9 cellular contexts compared by ENCODE assay signal in the genomic region with DNA sequence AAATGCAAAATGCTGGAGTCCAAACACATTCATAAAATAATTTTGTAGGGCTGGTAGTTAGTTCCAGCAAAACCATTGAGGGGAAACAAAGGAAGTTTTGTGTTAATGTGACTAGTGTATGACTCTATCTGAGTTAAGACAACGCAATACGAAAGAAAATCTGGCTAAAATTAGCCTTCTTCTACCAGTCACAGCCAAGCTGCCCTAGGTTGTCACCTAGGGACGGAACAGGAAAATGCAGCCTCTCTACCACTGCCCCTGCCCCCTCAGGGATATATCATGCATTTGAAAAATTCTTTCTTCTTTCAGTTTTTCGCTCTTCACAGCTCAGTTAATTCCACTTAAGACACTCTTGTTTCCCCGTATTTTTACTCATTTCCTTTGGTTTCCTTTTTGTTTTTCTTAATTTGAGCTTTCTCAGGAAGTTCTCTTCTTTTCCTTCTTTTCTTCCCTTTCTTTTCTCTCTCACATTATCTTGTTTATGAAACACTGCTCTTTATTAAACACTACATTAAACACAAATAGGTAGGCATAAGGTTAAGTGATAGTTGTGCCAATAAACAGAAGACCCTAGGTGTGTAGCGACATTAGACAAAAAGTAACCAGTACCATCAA. TPM values are rescaled to one million over a fixed set of nuclear protein-coding genes. Genes with fewer than 3 reads are reported as not detected.
DNase-seq lines count a peak whose midpoint lies in the region; TF ChIP-seq lines count a peak whose summit lies in the region.
"Had no signal": no experiment of that assay in that cellular context is flagged by ENCODE, and none has a peak within 500 bp of the region (broad histone marks: within the 10 kb centered on the region; RNA-seq: fewer than 3 reads in every experiment).

No MANE protein-coding gene starts in this region.

- no peaks in the 10 kb centered on the region for H3K36me3 ChIP-seq in mesendoderm (ENCODE audit: control insufficient read depth, insufficient read depth, low read length)

- H3K4me1 Mint-ChIP-seq in brain: peaks cover 31% of the 10 kb centered on the region
- H3K4me1 Mint-ChIP-seq in activated CD4-positive, alpha-beta T cell treated with anti-CD3 and anti-CD28 coated beads, Interleukin-2, amount 10 ng/mL, durations not matched to agents 24 days and 14 days: no peaks in the 10 kb centered on the region
- H3K4me1 Mint-ChIP-seq: CD4-positive, CD25-positive, alpha-beta regulatory T cell had no signal

- no peaks in the 10 kb centered on the region for H3K27me3 ChIP-seq in mesendoderm (ENCODE audit: insufficient read depth, low read length, poor library complexity)

- H3K27ac Mint-ChIP-seq in brain: peak overlapping the region in 4 of 5 experiments; percentile 45 to 84 (median 49)
- no peak overlapping the region for H3K27ac Mint-ChIP-seq in activated CD4-positive, alpha-beta T cell treated with anti-CD3 and anti-CD28 coated beads, Interleukin-2, amount 10 ng/mL, durations not matched to agents 24 days and 14 days

- H3K4ac ChIP-seq in mesendoderm (ENCODE audit: low read depth, low read length): no peak overlapping the region

- H2BK5ac ChIP-seq in mesendoderm (ENCODE audit: low read length): no peak overlapping the region

- no peak overlapping the region for H3K27ac ChIP-seq in mesendoderm (ENCODE audit: low read depth, low read length)

- H3K36me3 Mint-ChIP-seq in brain: peaks cover 24% of the 10 kb centered on the region
- H3K36me3 Mint-ChIP-seq in activated CD4-positive, alpha-beta T cell treated with anti-CD3 and anti-CD28 coated beads, Interleukin-2, amount 10 ng/mL, durations not matched to agents 24 days and 14 days (ENCODE audit: low read depth): no peaks in the 10 kb centered on the region
- H3K36me3 Mint-ChIP-seq: CD4-positive, CD25-positive, alpha-beta regulatory T cell had no signal

- no peaks in the 10 kb centered on the region for H3K27me3 Mint-ChIP-seq in brain
- H3K27me3 Mint-ChIP-seq in activated CD4-positive, alpha-beta T cell treated with anti-CD3 and anti-CD28 coated beads, Interleukin-2, amount 10 ng/mL, durations not matched to agents 24 days and 14 days: peaks cover 17% of the 10 kb centered on the region

- H4K8ac ChIP-seq in mesendoderm (ENCODE audit: low read depth, low read length): no peak overlapping the region

- H2AK5ac ChIP-seq in mesendoderm (ENCODE audit: low read length): no peak overlapping the region

- intact Hi-C loops in activated CD4-positive, alpha-beta T cell treated with anti-CD3 and anti-CD28 coated beads, Interleukin-2, amount 10 ng/mL, durations not matched to agents 24 days and 14 days (cut with micrococcal nuclease): loop anchor here (10.0 kb wide), 1 partner anchor 655 kb away; no protein-coding TSS in a partner anchor

- no peak overlapping the region for H3K4me3 Mint-ChIP-seq in brain
- no peak overlapping the region for H3K4me3 Mint-ChIP-seq in activated CD4-positive, alpha-beta T cell treated with anti-CD3 and anti-CD28 coated beads, Interleukin-2, amount 10 ng/mL, durations not matched to agents 24 days and 14 days
- H3K4me3 Mint-ChIP-seq: CD4-positive, CD25-positive, alpha-beta regulatory T cell had no signal

- H3K4me3 ChIP-seq in mesendoderm (ENCODE audit: low read length): no peak overlapping the region

- no peak overlapping the region for H3K56ac ChIP-seq in mesendoderm (ENCODE audit: low read length)

- WGBS in mesendoderm (ENCODE audit: extremely low coverage, insufficient coverage, low lambda C conversion rate): no CpG with 5 or more reads among the region's 6 CpGs

- H3K4me2 ChIP-seq in mesendoderm (ENCODE audit: low read length): no peak overlapping the region

- H3K79me2 ChIP-seq in mesendoderm (ENCODE audit: control insufficient read depth, insufficient read depth, low read length): no peaks in the 10 kb centered on the region

- H2BK120ac ChIP-seq in mesendoderm (ENCODE audit: low read depth, low read length): no peak overlapping the region

- no peak overlapping the region for H3K23ac ChIP-seq in mesendoderm (ENCODE audit: low read length)

- no peaks in the 10 kb centered on the region for H3K79me1 ChIP-seq in mesendoderm (ENCODE audit: low read length)

- no peak overlapping the region for H3K18ac ChIP-seq in mesendoderm (ENCODE audit: low read length)

- H4K5ac ChIP-seq in mesendoderm (ENCODE audit: low read length): no peak overlapping the region

- DNase-seq in NCI-H2196 (lab: John Stamatoyannopoulos, UW; ENCODE audit: unreplicated experiment) (peak; percentile 33), NCI-H2196 treated with DMSO at 0.1 percent for 48 hours (lab: John Stamatoyannopoulos, UW; ENCODE audit: unreplicated experiment) (no peak), KG1 (lab: John Stamatoyannopoulos, UW) (peak; percentile 3), mesendoderm (peak; percentile 49), activated T-cell treated with anti-CD3 and anti-CD28 coated beads for 4 hours (no peak)
- no peak for DNase-seq in activated CD4-positive, alpha-beta T cell treated with anti-CD3 and anti-CD28 coated beads for 1 hour
- no peak for DNase-seq in activated CD4-positive, alpha-beta T cell treated with anti-CD3 and anti-CD28 coated beads, Interleukin-2, amount 10 ng/mL, durations not matched to agents 24 days and 14 days
- DNase-seq: CD4-positive, CD25-positive, alpha-beta regulatory T cell had no signal

- H3K9me3 Mint-ChIP-seq in brain: peaks cover 2 to 10% (median 5%) of the 10 kb centered on the region in 5 experiments
- no peaks in the 10 kb centered on the region for H3K9me3 Mint-ChIP-seq in activated CD4-positive, alpha-beta T cell treated with anti-CD3 and anti-CD28 coated beads, Interleukin-2, amount 10 ng/mL, durations not matched to agents 24 days and 14 days

- peak; percentile 63 to 75 for TF ChIP-seq CTCF in brain (conservative IDR thresholded peaks at IDR 0.05)

- H2BK15ac ChIP-seq in mesendoderm (replicated peaks; ENCODE audit: low read depth): no peak overlapping the region

- H3K9ac ChIP-seq in mesendoderm (ENCODE audit: low read length): no peak overlapping the region

- H3K4me1 ChIP-seq in mesendoderm (ENCODE audit: control insufficient read depth, low read depth, low read length): no peaks in the 10 kb centered on the region

RNA-seq across cellular contexts. Expression of a gene that starts 30.6 kb away (rescaled TPM):
- 52.5 TPM for polyA plus RNA-seq in brain (ENCODE audit: insufficient read depth, low read depth, low replicate concordance)
- 0.03 TPM for polyA plus RNA-seq in mesendoderm (2013, experiment 1 of 2)
- polyA plus RNA-seq in mesendoderm (2013, experiment 2 of 2): 0.01 TPM
- total RNA-seq in activated CD4-positive, alpha-beta T cell treated with anti-CD3 and anti-CD28 coated beads, Interleukin-2, amount 10 ng/mL, durations not matched to agents 24 days and 14 days: not detected in 2 replicates
- total RNA-seq: CD4-positive, CD25-positive, alpha-beta regulatory T cell had no signal
- polyA plus RNA-seq: CD4-positive, CD25-positive, alpha-beta regulatory T cell had no signal

Comparison
In these comparisons a context has a peak if more than half of its experiments do, and no peak if none do; other contexts are left out.
1. DNase-seq: peak in NCI-H2196 (single experiment), KG1 (single experiment) and mesendoderm (single experiment); none in NCI-H2196 treated with DMSO at 0.1 percent for 48 hours (single experiment), activated CD4-positive, alpha-beta T cell treated with anti-CD3 and anti-CD28 coated beads for 1 hour (single experiment), activated T-cell treated with anti-CD3 and anti-CD28 coated beads for 4 hours (single experiment) and activated CD4-positive, alpha-beta T cell treated with anti-CD3 and anti-CD28 coated beads, Interleukin-2, amount 10 ng/mL, durations not matched to agents 24 days and 14 days (single experiment).